ENCODE assay signal across 17 cellular contexts in the genomic region with DNA sequence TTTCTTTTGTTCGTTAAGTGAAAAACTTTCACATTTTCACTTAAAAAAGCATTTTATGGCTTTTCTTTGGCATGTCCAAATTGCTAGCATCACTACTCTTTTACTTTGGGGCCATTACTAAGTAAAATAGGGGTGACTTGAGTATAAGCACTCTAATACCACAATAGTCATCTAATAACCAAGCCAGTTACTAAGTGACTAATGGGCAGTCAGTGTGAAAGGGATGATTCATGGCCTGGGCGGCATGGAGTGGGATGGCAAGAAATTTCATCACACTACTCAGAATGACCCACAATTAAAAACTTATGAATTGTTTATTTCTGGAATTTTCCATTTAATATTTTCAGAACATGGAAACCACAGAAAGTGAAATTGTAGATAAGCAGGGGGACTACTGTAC.
DNase-seq lines count a peak whose midpoint lies in the region; ATAC-seq and TF ChIP-seq lines count a peak whose summit lies in the region.
"Had no signal": no experiment of that assay in that cellular context is flagged by ENCODE, and none has a peak within 500 bp of the region (broad histone marks: within the 10 kb centered on the region; RNA-seq: fewer than 3 reads in every experiment).

No MANE protein-coding gene starts in this region.

- no peak for TF ChIP-seq CTCF in Caco-2 (IDR thresholded peaks at IDR 0.05; ENCODE audit: insufficient read depth in 1 of 2, low read depth in 1 of 2, low read length in 1 of 2, severe bottlenecking in 1 of 2, unreplicated experiment in 1 of 2)

- no peak overlapping the region for H3K4me3 Mint-ChIP-seq in activated T-helper 17 cell treated with anti-CD3 and anti-CD28 coated beads, Interleukin-2, amount 50 U/mL, for 72 hours
- H3K4me3 Mint-ChIP-seq in Caco-2 (ENCODE audit: unreplicated experiment) = no peak overlapping the region
- H3K4me3 Mint-ChIP-seq in naive thymus-derived CD8-positive, alpha-beta T cell = no peak overlapping the region
- H3K4me3 Mint-ChIP-seq: CD4-positive, alpha-beta T cell; GM23338 had no signal

- no peaks in the 10 kb centered on the region for H3K9me3 Mint-ChIP-seq in activated T-helper 17 cell treated with anti-CD3 and anti-CD28 coated beads, Interleukin-2, amount 50 U/mL, for 72 hours
- no peaks in the 10 kb centered on the region for H3K9me3 Mint-ChIP-seq in Caco-2 (ENCODE audit: unreplicated experiment)
- H3K9me3 Mint-ChIP-seq in naive thymus-derived CD8-positive, alpha-beta T cell = no peaks in the 10 kb centered on the region
- H3K9me3 Mint-ChIP-seq: CD4-positive, alpha-beta T cell; GM23338 had no signal

- no peaks in the 10 kb centered on the region for H3K27me3 ChIP-seq in Caco-2 (replicated peaks; ENCODE audit: control insufficient read depth, insufficient read depth, low read length)
- H3K27me3 ChIP-seq: esophagus muscularis mucosa had no signal

- DNase-seq in kidney glomerular epithelial cell (lab: John Stamatoyannopoulos, UW) (peak; percentile 59), iPS-NIHi11 (ENCODE audit: low spot score) (no peak), Caco-2 (no peak), RPMI8226 (no peak)
- no peak for DNase-seq in naive thymus-derived CD8-positive, alpha-beta T cell
- DNase-seq: activated CD4-positive, CD25-positive, alpha-beta regulatory T cell treated with anti-CD3 and anti-CD28 coated beads, Interleukin-2, amount 50 U/mL, for 72 hours; CD4-positive, alpha-beta T cell; central memory CD4-positive, alpha-beta T cell; mucosa of descending colon; NCI-H2081 treated with DMSO at 0.1 percent for 48 hours had no signal

- H3K9me3 ChIP-seq in Caco-2 = no peaks in the 10 kb centered on the region
- H3K9me3 ChIP-seq: esophagus muscularis mucosa, mucosa of descending colon, thoracic aorta had no signal

- H3K4me1 ChIP-seq in Caco-2 = no peaks in the 10 kb centered on the region
- H3K4me1 ChIP-seq: esophagus muscularis mucosa had no signal

- H3K36me3 ChIP-seq in Caco-2 (ENCODE audit: control insufficient read depth, insufficient read depth, low read length) = no peaks in the 10 kb centered on the region
- H3K36me3 ChIP-seq: esophagus muscularis mucosa, thoracic aorta had no signal

- no peak overlapping the region for H3K27ac Mint-ChIP-seq in activated T-helper 17 cell treated with anti-CD3 and anti-CD28 coated beads, Interleukin-2, amount 50 U/mL, for 72 hours
- H3K27ac Mint-ChIP-seq in Caco-2 (ENCODE audit: unreplicated experiment) = no peak overlapping the region
- no peak overlapping the region for H3K27ac Mint-ChIP-seq in naive thymus-derived CD8-positive, alpha-beta T cell
- H3K27ac Mint-ChIP-seq: CD4-positive, alpha-beta T cell; GM23338 had no signal

- no peaks in the 10 kb centered on the region for H3K36me3 Mint-ChIP-seq in activated T-helper 17 cell treated with anti-CD3 and anti-CD28 coated beads, Interleukin-2, amount 50 U/mL, for 72 hours (ENCODE audit: low read depth)
- no peaks in the 10 kb centered on the region for H3K36me3 Mint-ChIP-seq in Caco-2 (ENCODE audit: insufficient read depth, unreplicated experiment)
- no peaks in the 10 kb centered on the region for H3K36me3 Mint-ChIP-seq in naive thymus-derived CD8-positive, alpha-beta T cell

- no TSS peak for BruUV-seq in Caco-2 (replicated peaks; lab: Mats Ljungman, UMichigan)

- H3K4me1 Mint-ChIP-seq in activated T-helper 17 cell treated with anti-CD3 and anti-CD28 coated beads, Interleukin-2, amount 50 U/mL, for 72 hours = no peaks in the 10 kb centered on the region
- H3K4me1 Mint-ChIP-seq in Caco-2 (ENCODE audit: low read depth, unreplicated experiment) = no peaks in the 10 kb centered on the region
- H3K4me1 Mint-ChIP-seq in naive thymus-derived CD8-positive, alpha-beta T cell = no peaks in the 10 kb centered on the region

- ATAC-seq in GM18508 (IDR thresholded peaks at IDR 0.05; ENCODE audit: insufficient read depth, unreplicated experiment) (peak; percentile 89), HG02885 (IDR thresholded peaks at IDR 0.05; ENCODE audit: poor library complexity, unreplicated experiment) (peak; percentile 38)
- peak; percentile 35 for ATAC-seq in activated T-helper 17 cell treated with anti-CD3 and anti-CD28 coated beads, Interleukin-2, amount 50 U/mL, for 72 hours (replicated peaks)
- ATAC-seq in naive thymus-derived CD8-positive, alpha-beta T cell = no peak
- ATAC-seq: GM23338, K562, mucosa of descending colon had no signal

- intact Hi-C loops in Caco-2 (cut with micrococcal nuclease; ENCODE audit: unreplicated experiment) = no loop called here

- H3K27me3 Mint-ChIP-seq in activated T-helper 17 cell treated with anti-CD3 and anti-CD28 coated beads, Interleukin-2, amount 50 U/mL, for 72 hours = no peaks in the 10 kb centered on the region
- no peaks in the 10 kb centered on the region for H3K27me3 Mint-ChIP-seq in Caco-2 (ENCODE audit: insufficient read depth, unreplicated experiment)
- no peaks in the 10 kb centered on the region for H3K27me3 Mint-ChIP-seq in naive thymus-derived CD8-positive, alpha-beta T cell
- H3K27me3 Mint-ChIP-seq: CD4-positive, alpha-beta T cell had no signal

- POLR2A ChIA-PET in Caco-2 (lab: Charles Lee) = no interaction called here
- POLR2A ChIA-PET in naive thymus-derived CD8-positive, alpha-beta T cell (lab: Charles Lee) = no interaction called here

- CTCF ChIA-PET in Caco-2 (lab: Charles Lee) = no interaction called here

- no peak overlapping the region for H3K4me3 ChIP-seq in Caco-2 (ENCODE audit: low read depth, low read length)
- H3K4me3 ChIP-seq: esophagus muscularis mucosa, GM23338, K562, mucosa of descending colon, thoracic aorta had no signal

Comparison
In these comparisons a context has a peak if more than half of its experiments do, and no peak if none do; other contexts are left out.
1. ATAC-seq: peak in GM18508 (single experiment), HG02885 (single experiment) and activated T-helper 17 cell treated with anti-CD3 and anti-CD28 coated beads, Interleukin-2, amount 50 U/mL, for 72 hours (single experiment); none in naive thymus-derived CD8-positive, alpha-beta T cell (0 of 2).